In the genomic region with DNA sequence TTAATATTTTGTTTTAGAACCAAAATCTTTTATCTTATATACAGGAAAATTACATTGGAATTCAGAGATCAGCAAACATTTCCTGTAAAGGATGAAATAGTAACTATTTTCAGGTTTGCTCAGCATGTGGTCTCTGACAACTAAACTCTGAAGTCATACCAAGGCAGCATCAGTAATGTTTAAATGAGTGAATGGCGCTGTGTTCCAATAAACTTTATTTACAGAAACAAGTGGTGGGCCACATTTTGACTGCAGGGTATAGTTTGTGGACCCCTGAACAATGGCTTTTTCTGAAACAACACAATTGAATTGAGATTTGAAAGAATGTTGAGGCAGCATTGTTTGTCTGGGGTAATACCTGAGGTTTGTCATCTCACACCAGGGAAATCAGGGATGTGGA, we compare ENCODE assay signal across 18 cellular contexts.
DNase-seq lines count a peak whose midpoint lies in the region; ATAC-seq, FAIRE-seq and TF ChIP-seq lines count a peak whose summit lies in the region.
"Had no signal": no experiment of that assay in that cellular context is flagged by ENCODE, and none has a peak within 500 bp of the region (broad histone marks: within the 10 kb centered on the region; RNA-seq: fewer than 3 reads in every experiment).

No MANE protein-coding gene starts in this region.

- TF ChIP-seq POLR2A in GM12891 (IDR thresholded peaks at IDR 0.05; ENCODE audit: low read depth, low read length) (no peak), K562 (conservative IDR thresholded peaks at IDR 0.05) (no peak)

- H3K4me3 ChIP-seq in OCI-LY1 (ENCODE audit: low read depth, low read length, poor library complexity, severe bottlenecking) (peak overlapping the region; percentile 66), K562 (no peak overlapping the region)
- H3K4me3 ChIP-seq: GM23338 had no signal

- no peak for TF ChIP-seq RAD21 in K562 (CRISPR knock-in tag; conservative IDR thresholded peaks at IDR 0.05 in 1 of 2, IDR thresholded peaks at IDR 0.05 in 1 of 2)

- no peaks in the 10 kb centered on the region for H3K36me3 Mint-ChIP-seq in activated T-cell treated with anti-CD3 and anti-CD28 coated beads, Interleukin-2, amount 50 U/mL, for 24 hours (ENCODE audit: low read depth)

- intact Hi-C loops in K562 (cut with micrococcal nuclease), result no loop called here

- H3K9me1 ChIP-seq in K562 (ENCODE audit: control insufficient read depth, insufficient read depth, low read length), result no peaks in the 10 kb centered on the region

- H2AFZ ChIP-seq in OCI-LY1 (ENCODE audit: low read length) (no peak overlapping the region), K562 (ENCODE audit: low read depth, low read length) (no peak overlapping the region)
- H2AFZ ChIP-seq: GM23338 had no signal

- H3K4me1 ChIP-seq in OCI-LY1 (ENCODE audit: insufficient read depth, low read length, severe bottlenecking) (peaks cover 41% of the 10 kb centered on the region), K562 (replicated peaks in 1 of 2; ENCODE audit: control insufficient read depth in 2 of 2, insufficient read depth in 2 of 2, low read length in 2 of 2) (peaks cover 0 to 3% of the 10 kb centered on the region in 2 experiments; a peak in 2 of 5 replicates)

- CTCF ChIA-PET in K562 (lab: Yijun Ruan, JAX; ENCODE audit: low intra/inter-chr PET ratio), result no interaction called here

- peaks cover 5% of the 10 kb centered on the region for H3K4me1 Mint-ChIP-seq in activated T-cell treated with anti-CD3 and anti-CD28 coated beads, Interleukin-2, amount 50 U/mL, for 24 hours (ENCODE audit: low read depth)

- in situ Hi-C loops in K562 (cut with MboI), result no loop called here
- in situ Hi-C loops in G401 (cut with HindIII; ENCODE audit: low sequenced_read_pairs), result no loop called here

- no peaks in the 10 kb centered on the region for H3K9me2 ChIP-seq in OCI-LY1 (ENCODE audit: low read depth, low read length)

- no peak for DNase-seq in activated T-cell treated with anti-CD3 and anti-CD28 coated beads, Interleukin-2, amount 50 U/mL, for 24 hours
- no peak for DNase-seq in activated T-cell treated with anti-CD3 and anti-CD28 coated beads, Interleukin-2, amount 50 U/mL, for 1 hour
- no peak for DNase-seq in GM12891 (ENCODE audit: insufficient read length, low spot score)
- no peak for DNase-seq in K562 (ENCODE audit: extremely low read depth in 1 of 4, low spot score in 3 of 4)
- DNase-seq in SW 1271 (lab: John Stamatoyannopoulos, UW), result no peak
- DNase-seq in G401 (ENCODE audit: low spot score), result no peak
- DNase-seq: C1 segment of cervical spinal cord; CD4-positive, alpha-beta T cell; DMS79; EL; GDM1; H7 had no signal

- H3K36me3 ChIP-seq in OCI-LY1 (ENCODE audit: insufficient read depth, low read length) (peaks cover 11% of the 10 kb centered on the region), K562 (ENCODE audit: control insufficient read depth, insufficient read depth, low read length) (no peaks in the 10 kb centered on the region)

- peak; percentile 84 for FAIRE-seq in GM12891 (lab: Jason Lieb, UNC)
- FAIRE-seq in K562 (lab: Jason Lieb, UNC), result no peak
- FAIRE-seq: A204.1, GM18507 had no signal

- H3K27me3 ChIP-seq in OCI-LY1 (ENCODE audit: insufficient read depth, low read length) (no peaks in the 10 kb centered on the region), K562 (ENCODE audit: control insufficient read depth in 2 of 2, insufficient read depth in 2 of 2, low read length in 2 of 2) (peaks cover 16 to 55% of the 10 kb centered on the region in 2 experiments)

- POLR2A ChIA-PET in K562 (lab: Yijun Ruan, JAX), result interaction anchor here (0.6 to 8.6 kb wide), 10 partner anchors 10 to 1136 kb away, joined by 3 to 81 read pairs (median 4); no protein-coding TSS in a partner anchor

- H3K27ac ChIP-seq in OCI-LY1 (ENCODE audit: low read depth, low read length, poor library complexity, severe bottlenecking) (peak overlapping the region; percentile 82), K562 (ENCODE audit: extremely low read depth, low read depth, low read length) (no peak overlapping the region)

- H3K4me2 ChIP-seq in OCI-LY1 (ENCODE audit: low read length) (peak overlapping the region; percentile 65), K562 (ENCODE audit: insufficient read depth, low read length) (no peak overlapping the region)
- H3K4me2 ChIP-seq: GM23338 had no signal

- TF ChIP-seq EP300 in K562 (IDR thresholded peaks at IDR 0.05; ENCODE audit: low read length), result no peak

- WGBS in K562 (ENCODE audit: insufficient coverage, low coverage, missing lambda C conversion rate), result 0% methylated on average over 1 of the region's 1 CpG

- H4K20me1 ChIP-seq in OCI-LY1 (ENCODE audit: insufficient read depth, low read length), result no peaks in the 10 kb centered on the region
- no peaks in the 10 kb centered on the region for H4K20me1 ChIP-seq in K562 (replicated peaks; ENCODE audit: control insufficient read depth, insufficient read depth, low read length)

- H3K27me3 Mint-ChIP-seq in activated T-cell treated with anti-CD3 and anti-CD28 coated beads, Interleukin-2, amount 50 U/mL, for 24 hours, result peaks cover 7% of the 10 kb centered on the region
- H3K27me3 Mint-ChIP-seq: B cell had no signal

- H3K27ac Mint-ChIP-seq in activated T-cell treated with anti-CD3 and anti-CD28 coated beads, Interleukin-2, amount 50 U/mL, for 24 hours, result peak overlapping the region; percentile 7
- H3K27ac Mint-ChIP-seq: B cell; CD4-positive, alpha-beta T cell; GM23338 had no signal

- no peak for TF ChIP-seq CTCF in OCI-LY1 (IDR thresholded peaks at IDR 0.05; ENCODE audit: low read length)
- no peak for TF ChIP-seq CTCF in K562 (IDR thresholded peaks at IDR 0.05 in 2 of 3, conservative IDR thresholded peaks at IDR 0.05 in 1 of 3; ENCODE audit: insufficient read depth in 2 of 3, low read depth in 1 of 3, low read length in 3 of 3)

- H3K9ac ChIP-seq in OCI-LY1 (ENCODE audit: low read length) (peak overlapping the region; percentile 63), K562 (ENCODE audit: insufficient read depth in 1 of 2, low read depth in 2 of 2, low read length in 2 of 2) (no peak overlapping the region)

- H3F3A ChIP-seq in OCI-LY1 (ENCODE audit: insufficient read depth, low read length), result no peaks in the 10 kb centered on the region

- no TSS peak for BruUV-seq in K562 (replicated peaks; lab: Mats Ljungman, UMichigan)

- no peaks in the 10 kb centered on the region for H3K9me3 Mint-ChIP-seq in activated T-cell treated with anti-CD3 and anti-CD28 coated beads, Interleukin-2, amount 50 U/mL, for 24 hours
- H3K9me3 Mint-ChIP-seq: CD4-positive, alpha-beta T cell; GM23338 had no signal

- 0 out of 2 replicates have a peak, but pooled peaks cover 2% of the 10 kb centered on the region for H3K9me3 ChIP-seq in OCI-LY1 (ENCODE audit: low read length)
- no peaks in the 10 kb centered on the region for H3K9me3 ChIP-seq in K562 (replicated peaks; ENCODE audit: control insufficient read depth, insufficient read depth, low read depth, low read length)

- H3K79me2 ChIP-seq in OCI-LY1 (ENCODE audit: insufficient read depth, low read length) (peaks cover 26% of the 10 kb centered on the region), K562 (ENCODE audit: control insufficient read depth, insufficient read depth, low read length) (no peaks in the 10 kb centered on the region)

- ATAC-seq in K562 (no peak), HG03095 (IDR thresholded peaks at IDR 0.05; ENCODE audit: unreplicated experiment) (no peak)

- no peak overlapping the region for H3K4me3 Mint-ChIP-seq in activated T-cell treated with anti-CD3 and anti-CD28 coated beads, Interleukin-2, amount 50 U/mL, for 24 hours
- H3K4me3 Mint-ChIP-seq: B cell; CD4-positive, alpha-beta T cell; GM23338 had no signal

TF ChIP-seq in GM12891, 5 proteins besides CTCF, POLR2A, EP300 and RAD21:
- TF ChIP-seq TAF1 (IDR thresholded peaks at IDR 0.05; ENCODE audit: low read depth, low read length) (no peak), POU2F2 (IDR thresholded peaks at IDR 0.05; ENCODE audit: low read depth, low read length) (no peak), POLR2AphosphoS5 (IDR thresholded peaks at IDR 0.05; ENCODE audit: low read depth, low read length) (no peak), SPI1 (IDR thresholded peaks at IDR 0.05; ENCODE audit: low read depth, low read length) (no peak), PAX5 (IDR thresholded peaks at IDR 0.05; ENCODE audit: insufficient read depth, low read length, severe bottlenecking) (no peak)

TF ChIP-seq in K562, 482 proteins besides CTCF, POLR2A, EP300 and RAD21:
- no peak for TF ChIP-seq NFYB (IDR thresholded peaks at IDR 0.05; ENCODE audit: extremely low read depth, insufficient read length)
- TF ChIP-seq XRCC3 (IDR thresholded peaks at IDR 0.05), result 0 out of 2 replicates have a peak, but pooled peaks have one; percentile 2
